ENCODE assay signal across 11 cellular contexts in genomic region chr7:40057292-40057691, GRCh38.
A peak's percentile ranks its signal among the peaks of the same experiment; 100 is the strongest.
DNase-seq lines count a peak whose midpoint lies in the region; ATAC-seq and TF ChIP-seq lines count a peak whose summit lies in the region.
"Had no signal": no experiment of that assay in that cellular context is flagged by ENCODE, and none has a peak within 500 bp of the region (broad histone marks: within the 10 kb centered on the region; RNA-seq: fewer than 3 reads in every experiment).

No MANE protein-coding gene starts in this region.

- DNase-seq in NCI-H748 (lab: John Stamatoyannopoulos, UW; ENCODE audit: unreplicated experiment) (peak; percentile 4), NCI-H748 treated with DMSO at 0.1 percent for 48 hours (lab: John Stamatoyannopoulos, UW) (no peak), NCI-H226 (peak; percentile 56), erythroblast (lab: John Stamatoyannopoulos, UW) (peak; percentile 87 to 89), stromal cell of bone marrow (ENCODE audit: low read depth) (peak; percentile 13), HPDE6-E6E7 (ENCODE audit: extremely low spot score) (no peak)
- no peak for DNase-seq in activated naive CD4-positive, alpha-beta T cell (lab: John Stamatoyannopoulos, UW)
- DNase-seq: mesendoderm; stimulated activated CD4-positive, alpha-beta T cell treated with anti-CD3 and anti-CD28 coated beads, Interleukin-12 subunit alpha, Interleukin-12 subunit beta, amount 100 ng/mL, for 4 hours had no signal

- no peak for ATAC-seq in GM19023 (IDR thresholded peaks at IDR 0.05; ENCODE audit: unreplicated experiment)
- ATAC-seq: SK-N-SH treated with all-trans-retinoic acid at 6 μM for 48 hours had no signal

- no peak for TF ChIP-seq POLR2A in erythroblast (IDR thresholded peaks at IDR 0.05; ENCODE audit: low read length)

Comparison
In these comparisons a context has a peak if more than half of its experiments do, and no peak if none do; other contexts are left out.
1. DNase-seq: peak in NCI-H748 (single experiment), NCI-H226 (single experiment), erythroblast (2 of 2) and stromal cell of bone marrow (single experiment); none in NCI-H748 treated with DMSO at 0.1 percent for 48 hours (single experiment), HPDE6-E6E7 (single experiment) and activated naive CD4-positive, alpha-beta T cell (0 of 4).